ENCODE assay signal across 14 cellular contexts in genomic region chr2:172693529-172694185, GRCh38. TPM values are rescaled to one million over a fixed set of nuclear protein-coding genes. Genes with fewer than 3 reads are reported as not detected.
DNase-seq lines count a peak whose midpoint lies in the region; ATAC-seq lines count a peak whose summit lies in the region.
"Had no signal": no experiment of that assay in that cellular context is flagged by ENCODE, and none has a peak within 500 bp of the region (broad histone marks: within the 10 kb centered on the region; RNA-seq: fewer than 3 reads in every experiment).

No MANE protein-coding gene starts in this region.

- no peaks in the 10 kb centered on the region for H3K36me3 Mint-ChIP-seq in activated CD8-positive, alpha-beta T cell treated with anti-CD3 and anti-CD28 coated beads, Interleukin-2, amount 10 ng/mL, durations not matched to agents 7 days and 5 days (ENCODE audit: low read depth)
- H3K36me3 Mint-ChIP-seq: memory B cell had no signal

- no peaks in the 10 kb centered on the region for H3K27me3 Mint-ChIP-seq in activated CD8-positive, alpha-beta T cell treated with anti-CD3 and anti-CD28 coated beads, Interleukin-2, amount 10 ng/mL, durations not matched to agents 7 days and 5 days (ENCODE audit: low read depth)

- H3K4me3 Mint-ChIP-seq in activated CD8-positive, alpha-beta T cell treated with anti-CD3 and anti-CD28 coated beads, Interleukin-2, amount 10 ng/mL, durations not matched to agents 7 days and 5 days = peak overlapping the region; percentile 7
- H3K4me3 Mint-ChIP-seq: memory B cell had no signal

- CTCF ChIA-PET in activated CD8-positive, alpha-beta T cell treated with anti-CD3 and anti-CD28 coated beads, Interleukin-2, amount 10 ng/mL, durations not matched to agents 7 days and 5 days (lab: Charles Lee) = interaction anchor here (1.1 to 1.7 kb wide), 3 partner anchors 16 to 19 kb away, joined by 3 to 8 read pairs (median 3); no protein-coding TSS in a partner anchor

- H3K27ac Mint-ChIP-seq in activated CD8-positive, alpha-beta T cell treated with anti-CD3 and anti-CD28 coated beads, Interleukin-2, amount 10 ng/mL, durations not matched to agents 7 days and 5 days = peak overlapping the region; percentile 78
- H3K27ac Mint-ChIP-seq: activated T-cell treated with anti-CD3 and anti-CD28 coated beads, Interleukin-2, amount 50 U/mL, for 72 hours; memory B cell had no signal

- no peaks in the 10 kb centered on the region for H3K9me3 Mint-ChIP-seq in activated CD8-positive, alpha-beta T cell treated with anti-CD3 and anti-CD28 coated beads, Interleukin-2, amount 10 ng/mL, durations not matched to agents 7 days and 5 days (ENCODE audit: insufficient read depth)

- POLR2A ChIA-PET in activated CD8-positive, alpha-beta T cell treated with anti-CD3 and anti-CD28 coated beads, Interleukin-2, amount 10 ng/mL, durations not matched to agents 7 days and 5 days (lab: Charles Lee) = no interaction called here

- H3K27ac ChIP-seq in mesodermal cell (ENCODE audit: low read depth, low read length, severe bottlenecking) = peak overlapping the region; percentile 34
- H3K27ac ChIP-seq: upper lobe of left lung had no signal

- H3K9me3 ChIP-seq in mesodermal cell (ENCODE audit: control insufficient read depth, low read length) = no peaks in the 10 kb centered on the region
- H3K9me3 ChIP-seq: upper lobe of left lung had no signal

- H3K4me1 Mint-ChIP-seq in activated CD8-positive, alpha-beta T cell treated with anti-CD3 and anti-CD28 coated beads, Interleukin-2, amount 10 ng/mL, durations not matched to agents 7 days and 5 days (ENCODE audit: low read depth) = peaks cover 34% of the 10 kb centered on the region
- H3K4me1 Mint-ChIP-seq: memory B cell had no signal

- H3K36me3 ChIP-seq in mesodermal cell (ENCODE audit: control insufficient read depth, insufficient read depth, low read length) = no peaks in the 10 kb centered on the region
- H3K36me3 ChIP-seq: upper lobe of left lung had no signal

- H3K4me1 ChIP-seq in mesodermal cell (ENCODE audit: control insufficient read depth, insufficient read depth, low read length, poor library complexity, severe bottlenecking) = peaks cover 4% of the 10 kb centered on the region

- ATAC-seq in activated CD8-positive, alpha-beta T cell treated with anti-CD3 and anti-CD28 coated beads, Interleukin-2, amount 10 ng/mL, durations not matched to agents 7 days and 5 days = peak; percentile 29
- ATAC-seq in GM18868 (IDR thresholded peaks at IDR 0.05; ENCODE audit: unreplicated experiment) = no peak
- ATAC-seq: K562 had no signal

- 89 to 94% methylated on average over 1 to 2 of the region's 7 CpGs for WGBS in mesodermal cell (ENCODE audit: insufficient coverage in 2 of 2), 2 experiments

- H3K4me3 ChIP-seq in mesodermal cell (ENCODE audit: extremely low read depth, insufficient read depth, low read length, poor library complexity, severe bottlenecking) = no peak overlapping the region
- H3K4me3 ChIP-seq: K562, upper lobe of left lung had no signal

- DNase-seq in ELR (ENCODE audit: low read depth) = peak; percentile 29
- DNase-seq in M059J (ENCODE audit: low read depth) = peak; percentile 46
- DNase-seq in activated CD8-positive, alpha-beta T cell treated with anti-CD3 and anti-CD28 coated beads, Interleukin-2, amount 10 ng/mL, durations not matched to agents 7 days and 5 days = no peak
- DNase-seq in NCI-H1436 treated with DMSO at 0.1 percent for 48 hours (lab: John Stamatoyannopoulos, UW) = no peak
- no peak for DNase-seq in cerebellar cortex (ENCODE audit: low spot score)
- no peak for DNase-seq in cerebellum (ENCODE audit: low spot score)
- DNase-seq: cortex of kidney, NCI-H748 treated with DMSO at 0.1 percent for 48 hours had no signal

RNA-seq across cellular contexts. Expression of gene RAPGEF4, which starts 42.0 kb away (rescaled TPM):
- total RNA-seq in M059J (2014; rRNA removed; shearing (Covaris generic)) = 0.47 and 1.4 TPM in 2 replicates
- total RNA-seq in activated CD8-positive, alpha-beta T cell treated with anti-CD3 and anti-CD28 coated beads, Interleukin-2, amount 10 ng/mL, durations not matched to agents 7 days and 5 days = under 1 TPM; 0.63 to 0.97 TPM
- 5.1 TPM for polyA plus RNA-seq in mesodermal cell (2013, experiment 1 of 2)
- polyA plus RNA-seq in mesodermal cell (2013, experiment 2 of 2) = 2.8 TPM
- 45.1 TPM for total RNA-seq in cerebellum

Comparison
In these comparisons a context has a peak if more than half of its experiments do, and no peak if none do; other contexts are left out.
1. DNase-seq: peak in ELR (single experiment) and M059J (single experiment); none in activated CD8-positive, alpha-beta T cell treated with anti-CD3 and anti-CD28 coated beads, Interleukin-2, amount 10 ng/mL, durations not matched to agents 7 days and 5 days (single experiment), NCI-H1436 treated with DMSO at 0.1 percent for 48 hours (single experiment), cerebellar cortex (single experiment) and cerebellum (single experiment).
2. RNA of gene RAPGEF4, which starts 42.0 kb away (total RNA-seq): 45.1 TPM in cerebellum (single experiment); 0.63 to 0.97 TPM in activated CD8-positive, alpha-beta T cell treated with anti-CD3 and anti-CD28 coated beads, Interleukin-2, amount 10 ng/mL, durations not matched to agents 7 days and 5 days and 0.47 to 1.4 TPM in M059J; every median in the first group is over 10 times any median in the second.